In genomic region chr12:131950182-131950913, GRCh38 we compare ENCODE assay signal across 8 cellular contexts. TPM values are rescaled to one million over a fixed set of nuclear protein-coding genes. Genes with fewer than 3 reads are reported as not detected.
DNase-seq lines count a peak whose midpoint lies in the region; ATAC-seq and TF ChIP-seq lines count a peak whose summit lies in the region.

No MANE protein-coding gene starts in this region.

- H3K27ac ChIP-seq in left ventricle myocardium inferior (replicated peaks) = peak overlapping the region; percentile 90

- peak; percentile 28 for ATAC-seq in GM21825 (IDR thresholded peaks at IDR 0.05; ENCODE audit: unreplicated experiment)

- TF ChIP-seq CTCF in GM12864 (IDR thresholded peaks at IDR 0.05; ENCODE audit: low read depth, low read length, missing control alignments) = no peak
- no peak for TF ChIP-seq CTCF in LNCaP clone FGC (IDR thresholded peaks at IDR 0.05; ENCODE audit: control insufficient read depth, extremely low read depth, insufficient read depth)
- no peak for TF ChIP-seq CTCF in left ventricle myocardium inferior (IDR thresholded peaks at IDR 0.05; ENCODE audit: borderline replicate concordance)
- no peak for TF ChIP-seq CTCF in retinal pigment epithelial cell (conservative IDR thresholded peaks at IDR 0.05; ENCODE audit: low read depth, low read length)

- intact Hi-C loops in left ventricle myocardium inferior (cut with micrococcal nuclease) = no loop called here

- H3K36me3 ChIP-seq in left ventricle myocardium inferior = no peaks in the 10 kb centered on the region

- no peaks in the 10 kb centered on the region for H3K27me3 ChIP-seq in left ventricle myocardium inferior (ENCODE audit: low read depth)

- no peak for DNase-seq in GM12864 (ENCODE audit: low read depth)
- DNase-seq in LNCaP clone FGC (ENCODE audit: low read depth) = no peak
- peak; percentile 46 for DNase-seq in activated naive CD4-positive, alpha-beta T cell treated with Interleukin-2 at 50 U/mL for 16 hours
- DNase-seq in left ventricle myocardium inferior = peak; percentile 31
- DNase-seq in retinal pigment epithelial cell (ENCODE audit: low read depth) = no peak
- DNase-seq in NCI-H2196 treated with DMSO at 0.1 percent for 48 hours (lab: John Stamatoyannopoulos, UW; ENCODE audit: unreplicated experiment) = no peak
- DNase-seq in NCI-H2196 (lab: John Stamatoyannopoulos, UW; ENCODE audit: unreplicated experiment) = no peak

- peaks cover 52% of the 10 kb centered on the region for H3K4me1 ChIP-seq in left ventricle myocardium inferior

- H3K4me3 ChIP-seq in GM12864 (ENCODE audit: low read depth, low read length) = peak overlapping the region; percentile 82
- H3K4me3 ChIP-seq in LNCaP clone FGC (ENCODE audit: low read depth, low read length) = peak overlapping the region; percentile 63
- H3K4me3 ChIP-seq in left ventricle myocardium inferior = peak overlapping the region; percentile 99
- H3K4me3 ChIP-seq in retinal pigment epithelial cell (ENCODE audit: low read length) = peak overlapping the region; percentile 82

- H3K9me3 ChIP-seq in left ventricle myocardium inferior (replicated peaks) = no peaks in the 10 kb centered on the region

RNA-seq across cellular contexts. Expression of gene EP400, which starts 0.6 kb away (rescaled TPM):
- 15.3 TPM for total RNA-seq in left ventricle myocardium inferior

RNA-seq across cellular contexts. Expression of gene PUS1, which starts 21.3 kb away (rescaled TPM):
- 7.7 TPM for total RNA-seq in left ventricle myocardium inferior

RNA-seq across cellular contexts. Expression of gene ULK1, which starts 55.9 kb away (rescaled TPM):
- total RNA-seq in left ventricle myocardium inferior = 57.4 TPM

Comparison
In these comparisons a context has a peak if more than half of its experiments do, and no peak if none do; other contexts are left out.
1. DNase-seq: peak in activated naive CD4-positive, alpha-beta T cell treated with Interleukin-2 at 50 U/mL for 16 hours (single experiment) and left ventricle myocardium inferior (single experiment); none in GM12864 (single experiment), LNCaP clone FGC (single experiment), retinal pigment epithelial cell (single experiment), NCI-H2196 treated with DMSO at 0.1 percent for 48 hours (single experiment) and NCI-H2196 (single experiment).
2. Peak in every context shown above with its lines, with median percentiles within 50 percentile points of each other: H3K4me3 ChIP-seq.